Comparison of ENCODE assay signal across 17 cellular contexts in genomic region chr5:57988808-57989207, GRCh38.
DNase-seq lines count a peak whose midpoint lies in the region; ATAC-seq and TF ChIP-seq lines count a peak whose summit lies in the region.
"Had no signal": no experiment of that assay in that cellular context is flagged by ENCODE, and none has a peak within 500 bp of the region (broad histone marks: within the 10 kb centered on the region; RNA-seq: fewer than 3 reads in every experiment).

No MANE protein-coding gene starts in this region.

- H3K4me1 ChIP-seq in HCT116 (ENCODE audit: control insufficient read depth in 1 of 2, insufficient read depth in 2 of 2, low read length in 2 of 2) (peaks cover 0 to 20% of the 10 kb centered on the region in 2 experiments; a peak in 2 of 4 replicates), Panc1 (ENCODE audit: control insufficient read depth, insufficient read depth, low read length) (peaks cover 3% of the 10 kb centered on the region), esophagus muscularis mucosa (no peaks in the 10 kb centered on the region)
- H3K4me1 ChIP-seq: BLaER1 had no signal

- no peak for TF ChIP-seq EP300 in esophagus muscularis mucosa (IDR thresholded peaks at IDR 0.05)

- H3K79me2 ChIP-seq in HCT116 (ENCODE audit: insufficient read depth, low read length), result no peaks in the 10 kb centered on the region

- no peaks in the 10 kb centered on the region for H3K36me3 ChIP-seq in HCT116 (ENCODE audit: control insufficient read depth in 1 of 2, insufficient read depth in 2 of 2, low read length in 2 of 2)
- no peaks in the 10 kb centered on the region for H3K36me3 ChIP-seq in Panc1 (ENCODE audit: control insufficient read depth, insufficient read depth, low read length)
- H3K36me3 ChIP-seq in esophagus muscularis mucosa, result no peaks in the 10 kb centered on the region
- H3K36me3 ChIP-seq: BLaER1 had no signal

- ATAC-seq in HCT116 (no peak), Panc1 (no peak), HG02885 (IDR thresholded peaks at IDR 0.05; ENCODE audit: poor library complexity, unreplicated experiment) (no peak)

- no peaks in the 10 kb centered on the region for H3K9me2 ChIP-seq in HCT116 (ENCODE audit: insufficient read depth)

- H3K9ac ChIP-seq in HCT116 (ENCODE audit: low read length), result no peak overlapping the region
- H3K9ac ChIP-seq: BLaER1, KMS-11 had no signal

- RAD21 ChIA-PET in HCT116 (lab: Charles Lee; ENCODE audit: low non-redundant PET in 1 of 2, low total read pairs in 2 of 2, uncharacterized antibody in 2 of 2, unreplicated experiment in 2 of 2), result no interaction called here

- no peak for TF ChIP-seq POLR2A in HCT116 (IDR thresholded peaks at IDR 0.05; ENCODE audit: borderline replicate concordance, extremely low read depth, insufficient read depth, insufficient read length)
- no peak for TF ChIP-seq POLR2A in esophagus muscularis mucosa (IDR thresholded peaks at IDR 0.05; ENCODE audit: low read depth)

- TF ChIP-seq RAD21 in HCT116 (IDR thresholded peaks at IDR 0.05; ENCODE audit: low read depth), result no peak

- BruUV-seq in HCT116 (replicated peaks; lab: Mats Ljungman, UMichigan) (no TSS peak), Panc1 (replicated peaks; lab: Mats Ljungman, UMichigan) (no TSS peak)

- CTCF ChIA-PET in HCT116 (lab: Charles Lee) (no interaction called here), Panc1 (lab: Charles Lee) (no interaction called here)

- no peak overlapping the region for H3K4me3 ChIP-seq in HCT116 (replicated peaks in 1 of 2; ENCODE audit: low read depth in 1 of 2, low read length in 2 of 2)
- no peak overlapping the region for H3K4me3 ChIP-seq in Panc1 (ENCODE audit: low read depth in 2 of 2, low read length in 2 of 2)
- no peak overlapping the region for H3K4me3 ChIP-seq in esophagus muscularis mucosa
- H3K4me3 ChIP-seq: BLaER1 had no signal

- H2AFZ ChIP-seq in HCT116 (ENCODE audit: low read depth, low read length, poor library complexity, severe bottlenecking), result peak overlapping the region; percentile 71

- H3K4me2 ChIP-seq in HCT116 (ENCODE audit: low read length), result no peak overlapping the region; the same call in 1 of the 2 replicates
- H3K4me2 ChIP-seq: BLaER1, KMS-11 had no signal

- H3K27ac ChIP-seq in HCT116 (ENCODE audit: low read depth, low read length), result no peak overlapping the region
- H3K27ac ChIP-seq in Panc1 (ENCODE audit: low read length), result 0 out of 2 replicates have a peak overlapping the region, but pooled peaks have one; percentile 61
- no peak overlapping the region for H3K27ac ChIP-seq in esophagus muscularis mucosa (replicated peaks in 1 of 4)
- H3K27ac ChIP-seq: BLaER1, HL-60, KMS-11 had no signal

- H3K9me3 ChIP-seq in HCT116 (ENCODE audit: control insufficient read depth in 1 of 2, insufficient read depth in 1 of 2, low read depth in 1 of 2, low read length in 2 of 2), result no peaks in the 10 kb centered on the region
- no peaks in the 10 kb centered on the region for H3K9me3 ChIP-seq in Panc1 (ENCODE audit: control insufficient read depth, insufficient read depth, low read depth, low read length)
- H3K9me3 ChIP-seq in esophagus muscularis mucosa, result no peaks in the 10 kb centered on the region
- H3K9me3 ChIP-seq: BLaER1 had no signal

- DNase-seq in HCT116 (ENCODE audit: low read depth, low spot score), result no peak
- DNase-seq in Panc1 (ENCODE audit: low read depth, low spot score), result no peak
- DNase-seq in inferior parietal cortex (ENCODE audit: extremely low spot score), result peak; percentile 58
- peak; percentile 66 for DNase-seq in putamen (ENCODE audit: low spot score)
- no peak for DNase-seq in esophagus muscularis mucosa (ENCODE audit: extremely low spot score)
- no peak for DNase-seq in cerebellar nuclear complex (lab: John Stamatoyannopoulos, UW)
- DNase-seq in cortex of kidney (lab: John Stamatoyannopoulos, UW), result no peak
- DNase-seq: AML-193; CD4-positive, alpha-beta memory T cell; DMS79 treated with DMSO at 0.1 percent for 48 hours; GF-D8; GOT3; H7 had no signal

- in situ Hi-C loops in Panc1 (cut with HindIII; ENCODE audit: low pct_unique_long_range_greater_than_20kb, low sequenced_read_pairs), result no loop called here

- H3K27me3 ChIP-seq in HCT116 (ENCODE audit: insufficient read depth, low read length) (no peaks in the 10 kb centered on the region), Panc1 (ENCODE audit: control insufficient read depth, insufficient read depth, low read length) (no peaks in the 10 kb centered on the region), esophagus muscularis mucosa (no peaks in the 10 kb centered on the region)
- H3K27me3 ChIP-seq: BLaER1 had no signal

- intact Hi-C loops in HCT116 (cut with micrococcal nuclease) (no loop called here), Panc1 (cut with micrococcal nuclease; ENCODE audit: unreplicated experiment) (no loop called here), esophagus muscularis mucosa (cut with DNase I) (no loop called here)

- no peaks in the 10 kb centered on the region for H4K20me1 ChIP-seq in HCT116 (ENCODE audit: insufficient read depth)
- H4K20me1 ChIP-seq: BLaER1 had no signal

- POLR2A ChIA-PET in HCT116 (lab: Charles Lee) (no interaction called here), Panc1 (lab: Charles Lee) (no interaction called here)

- TF ChIP-seq CTCF in HCT116 (IDR thresholded peaks at IDR 0.05 in 2 of 3, conservative IDR thresholded peaks at IDR 0.05 in 1 of 3; ENCODE audit: borderline replicate concordance in 1 of 3, insufficient read depth in 1 of 3, low read depth in 2 of 3, low read length in 2 of 3) (no peak), Panc1 (IDR thresholded peaks at IDR 0.05) (no peak), esophagus muscularis mucosa (IDR thresholded peaks at IDR 0.05) (no peak)

- WGBS in esophagus muscularis mucosa, result 75% methylated on average over 1 of the region's 1 CpG

TF ChIP-seq in HCT116, 20 proteins besides CTCF, POLR2A, EP300 and RAD21:
- TF ChIP-seq EZH2phosphoT487 (IDR thresholded peaks at IDR 0.05; ENCODE audit: borderline replicate concordance) (no peak), SRF (IDR thresholded peaks at IDR 0.05; ENCODE audit: low read depth) (no peak), EZH2 (IDR thresholded peaks at IDR 0.05) (no peak), SIN3A (IDR thresholded peaks at IDR 0.05; ENCODE audit: low read depth) (no peak), MAX (IDR thresholded peaks at IDR 0.05) (no peak), SP1 (IDR thresholded peaks at IDR 0.05; ENCODE audit: low read depth) (no peak), ZFX (IDR thresholded peaks at IDR 0.05) (no peak), ZNF274 (IDR thresholded peaks at IDR 0.05; ENCODE audit: low read depth, low read length) (no peak), CBX3 (IDR thresholded peaks at IDR 0.05; ENCODE audit: low read depth) (no peak), JUND (IDR thresholded peaks at IDR 0.05) (no peak), YY1 (IDR thresholded peaks at IDR 0.05; ENCODE audit: extremely low read depth, insufficient replicate concordance, low read depth, low read length) (no peak)

Comparison
In these comparisons a context has a peak if more than half of its experiments do, and no peak if none do; other contexts are left out.
1. DNase-seq: peak in inferior parietal cortex (single experiment) and putamen (single experiment); none in HCT116 (single experiment), Panc1 (single experiment), esophagus muscularis mucosa (single experiment), cerebellar nuclear complex (0 of 2) and cortex of kidney (single experiment).